ENCODE assay signal across 3 cellular contexts in the genomic region with DNA sequence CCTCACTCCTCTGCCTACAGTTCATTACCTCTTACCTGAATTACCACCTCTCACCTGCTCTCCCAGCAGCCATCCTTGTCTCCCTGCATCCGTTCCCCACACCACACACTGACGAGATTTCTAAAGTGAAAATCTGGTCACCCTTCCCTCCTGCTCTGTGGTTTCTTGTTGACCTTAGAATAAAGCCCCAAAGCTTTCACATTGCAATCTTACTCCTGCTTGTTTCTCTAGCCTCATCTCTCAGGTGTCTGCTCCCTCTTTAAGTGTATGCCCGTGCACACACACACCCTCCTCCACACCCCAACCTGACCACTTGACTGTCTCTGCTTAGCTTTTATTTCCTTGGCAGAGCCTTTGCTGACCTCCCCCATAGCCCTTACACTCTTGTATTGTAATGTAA.
"Had no signal": no experiment of that assay in that cellular context is flagged by ENCODE, and none has a peak within 500 bp of the region (broad histone marks: within the 10 kb centered on the region; RNA-seq: fewer than 3 reads in every experiment).

No MANE protein-coding gene starts in this region.

- H3K4me3 ChIP-seq: GM12878 had no signal

- ATAC-seq: GM12878 had no signal

- DNase-seq: GDM1, GF-D8 had no signal
